Comparison of ENCODE assay signal across 1 cellular context in genomic region chr11:1582909-1583308, GRCh38.
TF ChIP-seq lines count a peak whose summit lies in the region.

No MANE protein-coding gene starts in this region.

TF ChIP-seq in HEK293, 187 proteins besides CTCF, POLR2A, EP300 and RAD21 (continued from another document):
- peak; percentile 95 for TF ChIP-seq ZNF518A (tag by site-specific recombination; conservative IDR thresholded peaks at IDR 0.05; ENCODE audit: low read depth)
- TF ChIP-seq ZBTB21 (tag by site-specific recombination; IDR thresholded peaks at IDR 0.05), result peak; percentile 61; the same call in 1 of the 2 replicates
- peak; percentile 72 for TF ChIP-seq REST (tag by site-specific recombination; IDR thresholded peaks at IDR 0.05)
- 0 out of 2 replicates have a peak, but pooled peaks have one; percentile 33 for TF ChIP-seq ZNF354C (tag by site-specific recombination; IDR thresholded peaks at IDR 0.05; ENCODE audit: borderline replicate concordance, low read depth)
- peak; percentile 58; the same call in 1 of the 2 replicates for TF ChIP-seq KLF7 (tag by site-specific recombination; IDR thresholded peaks at IDR 0.05; ENCODE audit: borderline replicate concordance)
- 0 out of 2 replicates have a peak, but pooled peaks have one; percentile 39 for TF ChIP-seq ZNF121 (tag by site-specific recombination; IDR thresholded peaks at IDR 0.05)
- TF ChIP-seq GLI2 (tag by site-specific recombination; IDR thresholded peaks at IDR 0.05; ENCODE audit: borderline replicate concordance, low read depth), result peak; percentile 34; the same call in 1 of the 2 replicates
- peak; percentile 78 for TF ChIP-seq ZBTB11 (tag by site-specific recombination; conservative IDR thresholded peaks at IDR 0.05; ENCODE audit: low read depth)
- peak; percentile 84 for TF ChIP-seq ZNF623 (tag by site-specific recombination; IDR thresholded peaks at IDR 0.05)
- 0 out of 2 replicates have a peak, but pooled peaks have one; percentile 16 for TF ChIP-seq ZNF341 (tag by site-specific recombination; IDR thresholded peaks at IDR 0.05; ENCODE audit: low read depth)
- TF ChIP-seq ZNF138 (tag by site-specific recombination; IDR thresholded peaks at IDR 0.05; ENCODE audit: borderline replicate concordance), result 0 out of 2 replicates have a peak, but pooled peaks have one; percentile 17
- 0 out of 2 replicates have a peak, but pooled peaks have one; percentile 53 for TF ChIP-seq ZNF292 (tag by site-specific recombination; IDR thresholded peaks at IDR 0.05; ENCODE audit: borderline replicate concordance, low read depth)
- peak; percentile 75 for TF ChIP-seq ZNF433 (tag by site-specific recombination; IDR thresholded peaks at IDR 0.05; ENCODE audit: low read depth)
- peak; percentile 79 for TF ChIP-seq ZBTB8A (tag by site-specific recombination; IDR thresholded peaks at IDR 0.05)
- TF ChIP-seq ZNF501 (tag by site-specific recombination; IDR thresholded peaks at IDR 0.05), result peak; percentile 55; the same call in 1 of the 2 replicates
- TF ChIP-seq ZNF404 (tag by site-specific recombination; IDR thresholded peaks at IDR 0.05), result peak; percentile 50; the same call in 1 of the 2 replicates
- TF ChIP-seq ZNF580 (tag by site-specific recombination; IDR thresholded peaks at IDR 0.05), result 0 out of 2 replicates have a peak, but pooled peaks have one; percentile 16
TF ChIP-seq in HEK293: peak in this region for 35; not testable (repeated sequence) for 152.
